14 cellular contexts compared by ENCODE assay signal in the genomic region with DNA sequence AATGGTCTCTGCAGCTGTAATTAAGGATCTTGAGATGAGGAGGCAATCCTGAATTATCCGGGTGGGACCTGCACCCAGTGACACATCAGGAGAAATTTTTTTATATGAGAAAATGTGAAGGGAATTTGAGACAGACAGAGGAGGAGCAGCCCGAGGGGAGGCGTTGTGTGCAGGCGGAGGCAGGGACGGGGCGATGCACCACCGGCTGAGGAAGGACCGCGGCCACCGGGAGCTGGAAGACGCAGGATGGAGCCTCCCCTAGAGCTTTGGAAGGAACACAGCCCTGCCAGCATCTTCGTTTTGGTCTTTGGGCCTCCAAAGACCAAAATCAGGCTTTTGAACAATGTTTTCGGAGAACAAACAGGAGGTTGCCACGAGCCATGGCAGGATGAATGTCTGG.
DNase-seq lines count a peak whose midpoint lies in the region; ATAC-seq and TF ChIP-seq lines count a peak whose summit lies in the region.
"Had no signal": no experiment of that assay in that cellular context is flagged by ENCODE, and none has a peak within 500 bp of the region (broad histone marks: within the 10 kb centered on the region; RNA-seq: fewer than 3 reads in every experiment).

No MANE protein-coding gene starts in this region.

- H3K36me3 Mint-ChIP-seq in glutamatergic neuron (ENCODE audit: unreplicated experiment) (no peaks in the 10 kb centered on the region), HFFc6 (ENCODE audit: low read depth) (no peaks in the 10 kb centered on the region)
- H3K36me3 Mint-ChIP-seq in activated CD8-positive, alpha-beta memory T cell treated with anti-CD3 and anti-CD28 coated beads, Interleukin-2, amount 10 ng/mL, durations not matched to agents 7 days and 5 days, result no peaks in the 10 kb centered on the region
- H3K36me3 Mint-ChIP-seq: CD4-positive, alpha-beta memory T cell had no signal

- WGBS in tibial nerve, 2 donors, result 78 to 86% methylated on average over 14 of the region's 14 CpGs

- no peak for TF ChIP-seq EP300 in tibial nerve (IDR thresholded peaks at IDR 0.05)

- H3K9me3 ChIP-seq in right atrium auricular region (no peaks in the 10 kb centered on the region), tibial nerve (no peaks in the 10 kb centered on the region)

- no peak for TF ChIP-seq POLR2A in tibial nerve (IDR thresholded peaks at IDR 0.05)

- H3K27ac Mint-ChIP-seq in glutamatergic neuron (ENCODE audit: unreplicated experiment), result no peak overlapping the region
- no peak overlapping the region for H3K27ac Mint-ChIP-seq in activated CD8-positive, alpha-beta memory T cell treated with anti-CD3 and anti-CD28 coated beads, Interleukin-2, amount 10 ng/mL, durations not matched to agents 7 days and 5 days
- H3K27ac Mint-ChIP-seq in HFFc6, result no peak overlapping the region
- H3K27ac Mint-ChIP-seq: CD4-positive, alpha-beta memory T cell had no signal

- peaks cover 3% of the 10 kb centered on the region for H3K9me3 Mint-ChIP-seq in glutamatergic neuron (ENCODE audit: unreplicated experiment)
- no peaks in the 10 kb centered on the region for H3K9me3 Mint-ChIP-seq in activated CD8-positive, alpha-beta memory T cell treated with anti-CD3 and anti-CD28 coated beads, Interleukin-2, amount 10 ng/mL, durations not matched to agents 7 days and 5 days (ENCODE audit: low read depth)
- no peaks in the 10 kb centered on the region for H3K9me3 Mint-ChIP-seq in HFFc6

- H3K27ac ChIP-seq in right atrium auricular region (no peak overlapping the region), tibial nerve (no peak overlapping the region)
- H3K27ac ChIP-seq: GM23248 had no signal

- DNase-seq in left ventricle myocardium superior (peak; percentile 4), right atrium auricular region (ENCODE audit: low spot score) (no peak), glutamatergic neuron (peak; percentile 5), posterior vena cava (ENCODE audit: low spot score) (peak; percentile 77), tibial nerve (ENCODE audit: low spot score in 2 of 2) (no peak), NCI-H2081 (lab: John Stamatoyannopoulos, UW) (no peak), HFFc6 (no peak)
- DNase-seq in activated CD8-positive, alpha-beta memory T cell treated with anti-CD3 and anti-CD28 coated beads, Interleukin-2, amount 10 ng/mL, durations not matched to agents 7 days and 5 days, result no peak
- DNase-seq: ACHN; C1 segment of cervical spinal cord; CD4-positive, alpha-beta memory T cell; DMS79; GM23248 had no signal

- CTCF ChIA-PET in activated CD8-positive, alpha-beta memory T cell treated with anti-CD3 and anti-CD28 coated beads, Interleukin-2, amount 10 ng/mL, durations not matched to agents 7 days and 5 days (lab: Charles Lee), result no interaction called here

- no peak for ATAC-seq in left ventricle myocardium superior
- no peak for ATAC-seq in activated CD8-positive, alpha-beta memory T cell treated with anti-CD3 and anti-CD28 coated beads, Interleukin-2, amount 10 ng/mL, durations not matched to agents 7 days and 5 days
- ATAC-seq: GM12878 had no signal

- H3K27me3 ChIP-seq in right atrium auricular region (no peaks in the 10 kb centered on the region), tibial nerve (peaks cover 0 to 7% of the 10 kb centered on the region in 2 donors)

- intact Hi-C loops in left ventricle myocardium superior (cut with micrococcal nuclease), result no loop called here
- intact Hi-C loops in posterior vena cava (cut with DNase I), result no loop called here

- H3K4me3 ChIP-seq in right atrium auricular region (no peak overlapping the region), tibial nerve (no peak overlapping the region)
- H3K4me3 ChIP-seq: GM12878, GM23248 had no signal

- H3K36me3 ChIP-seq in right atrium auricular region (no peaks in the 10 kb centered on the region), tibial nerve (no peaks in the 10 kb centered on the region)

- H3K4me1 Mint-ChIP-seq in glutamatergic neuron (ENCODE audit: low read depth, unreplicated experiment), result peaks cover 9% of the 10 kb centered on the region
- no peaks in the 10 kb centered on the region for H3K4me1 Mint-ChIP-seq in activated CD8-positive, alpha-beta memory T cell treated with anti-CD3 and anti-CD28 coated beads, Interleukin-2, amount 10 ng/mL, durations not matched to agents 7 days and 5 days
- no peaks in the 10 kb centered on the region for H3K4me1 Mint-ChIP-seq in HFFc6 (ENCODE audit: low read depth)

- TF ChIP-seq CTCF in right atrium auricular region (IDR thresholded peaks at IDR 0.05) (no peak), glutamatergic neuron (IDR thresholded peaks at IDR 0.05; ENCODE audit: partially characterized antibody, unreplicated experiment) (no peak), tibial nerve (IDR thresholded peaks at IDR 0.05) (no peak), HFFc6 (IDR thresholded peaks at IDR 0.05) (no peak)

- H3K27me3 Mint-ChIP-seq in glutamatergic neuron (ENCODE audit: unreplicated experiment), result peaks cover 5% of the 10 kb centered on the region
- no peaks in the 10 kb centered on the region for H3K27me3 Mint-ChIP-seq in activated CD8-positive, alpha-beta memory T cell treated with anti-CD3 and anti-CD28 coated beads, Interleukin-2, amount 10 ng/mL, durations not matched to agents 7 days and 5 days
- H3K27me3 Mint-ChIP-seq in HFFc6 (ENCODE audit: insufficient read depth), result peaks cover 50% of the 10 kb centered on the region

- H3K4me1 ChIP-seq in right atrium auricular region (no peaks in the 10 kb centered on the region), tibial nerve (no peaks in the 10 kb centered on the region)

- H3K4me3 Mint-ChIP-seq in glutamatergic neuron (ENCODE audit: unreplicated experiment) (no peak overlapping the region), HFFc6 (no peak overlapping the region)
- H3K4me3 Mint-ChIP-seq in activated CD8-positive, alpha-beta memory T cell treated with anti-CD3 and anti-CD28 coated beads, Interleukin-2, amount 10 ng/mL, durations not matched to agents 7 days and 5 days, result no peak overlapping the region
- H3K4me3 Mint-ChIP-seq: CD4-positive, alpha-beta memory T cell had no signal

Comparison
In these comparisons a context has a peak if more than half of its experiments do, and no peak if none do; other contexts are left out.
1. DNase-seq: peak in left ventricle myocardium superior (single experiment), glutamatergic neuron (single experiment) and posterior vena cava (single experiment); none in right atrium auricular region (single experiment), activated CD8-positive, alpha-beta memory T cell treated with anti-CD3 and anti-CD28 coated beads, Interleukin-2, amount 10 ng/mL, durations not matched to agents 7 days and 5 days (single experiment), tibial nerve (0 of 2), NCI-H2081 (0 of 2) and HFFc6 (single experiment).